Comparison of ENCODE assay signal across 1 cellular context in the genomic region with DNA sequence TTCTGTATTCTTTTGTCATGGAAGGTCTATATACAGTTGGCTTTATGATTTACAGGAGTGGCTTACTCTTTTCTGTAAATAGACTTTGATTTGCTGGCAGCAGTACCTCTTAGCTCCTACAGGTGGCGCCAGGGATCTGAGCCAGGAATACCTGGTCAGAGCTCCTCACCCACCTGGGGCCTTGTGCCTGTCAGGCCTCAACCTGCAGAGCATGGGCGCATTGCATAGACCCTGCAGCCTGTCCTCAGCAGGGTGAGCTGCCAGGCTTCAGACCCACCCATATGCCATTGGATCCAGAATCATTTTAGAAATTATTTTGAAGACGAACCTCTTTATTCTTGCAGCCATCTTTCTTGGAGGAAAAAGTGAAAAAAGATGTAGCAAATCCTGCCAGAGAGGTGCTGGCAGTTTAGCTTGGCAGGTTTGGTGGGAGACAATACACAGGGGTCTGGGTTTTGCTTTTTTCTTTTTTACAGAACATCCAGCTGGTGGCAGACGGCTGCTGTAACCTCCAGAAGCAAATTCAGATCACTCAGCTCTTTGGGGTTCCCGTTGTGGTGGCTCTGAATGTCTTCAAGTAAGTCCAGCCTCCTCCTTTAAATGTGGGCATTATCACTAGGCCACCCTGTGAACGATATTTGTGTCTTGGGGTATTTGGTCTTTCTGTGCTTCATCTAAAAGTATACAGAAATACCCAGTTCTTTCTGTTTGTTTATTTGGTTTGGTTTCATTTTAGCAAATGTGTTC.
TF ChIP-seq lines count a peak whose summit lies in the region.

No MANE protein-coding gene starts in this region.

TF ChIP-seq in HepG2, 621 proteins besides CTCF, POLR2A, EP300 and RAD21 (continued from another document and continues in another):
- TF ChIP-seq, protein P1, sequence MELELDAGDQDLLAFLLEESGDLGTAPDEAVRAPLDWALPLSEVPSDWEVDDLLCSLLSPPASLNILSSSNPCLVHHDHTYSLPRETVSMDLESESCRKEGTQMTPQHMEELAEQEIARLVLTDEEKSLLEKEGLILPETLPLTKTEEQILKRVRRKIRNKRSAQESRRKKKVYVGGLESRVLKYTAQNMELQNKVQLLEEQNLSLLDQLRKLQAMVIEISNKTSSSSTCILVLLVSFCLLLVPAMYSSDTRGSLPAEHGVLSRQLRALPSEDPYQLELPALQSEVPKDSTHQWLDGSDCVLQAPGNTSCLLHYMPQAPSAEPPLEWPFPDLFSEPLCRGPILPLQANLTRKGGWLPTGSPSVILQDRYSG (CRISPR knock-in tag; IDR thresholded peaks at IDR 0.05) = no peak
- TF ChIP-seq MYPOP (CRISPR knock-in tag; IDR thresholded peaks at IDR 0.05) (no peak), ZNF331 (CRISPR knock-in tag; IDR thresholded peaks at IDR 0.05) (peak; percentile 71; the same call in 1 of the 2 replicates), NFKBIZ (CRISPR knock-in tag; IDR thresholded peaks at IDR 0.05) (no peak), ZNF24 (IDR thresholded peaks at IDR 0.05) (no peak), SRSF4 (IDR thresholded peaks at IDR 0.05; ENCODE audit: low read depth, low read length, poor library complexity, severe bottlenecking) (no peak), PPARG (CRISPR knock-in tag; conservative IDR thresholded peaks at IDR 0.05) (peak; percentile 76), ZZZ3 (CRISPR knock-in tag; IDR thresholded peaks at IDR 0.05; ENCODE audit: borderline replicate concordance) (no peak), ZNF296 (CRISPR knock-in tag; conservative IDR thresholded peaks at IDR 0.05) (no peak), JDP2 (CRISPR knock-in tag; IDR thresholded peaks at IDR 0.05; ENCODE audit: borderline replicate concordance) (no peak), ARNTL (CRISPR knock-in tag; IDR thresholded peaks at IDR 0.05) (no peak), ZC3H4 (CRISPR knock-in tag; IDR thresholded peaks at IDR 0.05; ENCODE audit: borderline replicate concordance) (no peak), ELF3 (CRISPR knock-in tag; IDR thresholded peaks at IDR 0.05) (peak; percentile 76), PLRG1 (conservative IDR thresholded peaks at IDR 0.05) (no peak), TCF12 (IDR thresholded peaks at IDR 0.05) (no peak), TCF12 (CRISPR knock-in tag; IDR thresholded peaks at IDR 0.05) (0 out of 2 replicates have a peak, but pooled peaks have one; percentile 47), PAWR (CRISPR knock-in tag; IDR thresholded peaks at IDR 0.05; ENCODE audit: borderline replicate concordance) (no peak), ZNF281 (CRISPR knock-in tag; IDR thresholded peaks at IDR 0.05; ENCODE audit: borderline replicate concordance) (no peak), MAFK (conservative IDR thresholded peaks at IDR 0.05 in 1 of 2, IDR thresholded peaks at IDR 0.05 in 1 of 2; ENCODE audit: low read length in 2 of 2) (no peak), PRDM4 (CRISPR knock-in tag; IDR thresholded peaks at IDR 0.05; ENCODE audit: borderline replicate concordance) (no peak), ZNF678 (CRISPR knock-in tag; IDR thresholded peaks at IDR 0.05) (no peak), MEIS2 (CRISPR knock-in tag; IDR thresholded peaks at IDR 0.05) (peak; percentile 78), ZNF816 (CRISPR knock-in tag; IDR thresholded peaks at IDR 0.05; ENCODE audit: borderline replicate concordance) (0 out of 2 replicates have a peak, but pooled peaks have one; percentile 23), ZNF44 (CRISPR knock-in tag; IDR thresholded peaks at IDR 0.05) (no peak), BATF2 (CRISPR knock-in tag; IDR thresholded peaks at IDR 0.05) (no peak), ZNF121 (CRISPR knock-in tag; IDR thresholded peaks at IDR 0.05) (no peak), ZNF724P (CRISPR knock-in tag; IDR thresholded peaks at IDR 0.05; ENCODE audit: borderline replicate concordance) (no peak), SNAI1 (CRISPR knock-in tag; IDR thresholded peaks at IDR 0.05; ENCODE audit: borderline replicate concordance) (no peak), ZBTB2 (CRISPR knock-in tag; IDR thresholded peaks at IDR 0.05; ENCODE audit: low read depth) (no peak), ZNF143 (CRISPR knock-in tag; IDR thresholded peaks at IDR 0.05) (no peak), XRCC5 (optimal IDR thresholded peaks at IDR 0.05; ENCODE audit: low read length) (peak; percentile 64), RAD51 (IDR thresholded peaks at IDR 0.05; ENCODE audit: borderline replicate concordance) (no peak), DR1 (CRISPR knock-in tag; IDR thresholded peaks at IDR 0.05) (no peak), ZFP41 (CRISPR knock-in tag; IDR thresholded peaks at IDR 0.05; ENCODE audit: borderline replicate concordance) (no peak)
- TF ChIP-seq, protein P2, sequence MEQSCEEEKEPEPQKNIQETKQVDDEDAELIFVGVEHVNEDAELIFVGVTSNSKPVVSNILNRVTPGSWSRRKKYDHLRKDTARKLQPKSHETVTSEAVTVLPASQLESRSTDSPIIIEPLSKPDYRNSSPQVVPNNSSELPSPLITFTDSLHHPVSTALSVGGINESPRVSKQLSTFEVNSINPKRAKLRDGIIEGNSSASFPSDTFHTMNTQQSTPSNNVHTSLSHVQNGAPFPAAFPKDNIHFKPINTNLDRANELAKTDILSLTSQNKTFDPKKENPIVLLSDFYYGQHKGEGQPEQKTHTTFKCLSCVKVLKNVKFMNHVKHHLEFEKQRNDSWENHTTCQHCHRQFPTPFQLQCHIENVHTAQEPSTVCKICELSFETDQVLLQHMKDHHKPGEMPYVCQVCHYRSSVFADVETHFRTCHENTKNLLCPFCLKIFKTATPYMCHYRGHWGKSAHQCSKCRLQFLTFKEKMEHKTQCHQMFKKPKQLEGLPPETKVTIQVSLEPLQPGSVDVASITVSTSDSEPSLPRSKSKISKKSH (CRISPR knock-in tag; IDR thresholded peaks at IDR 0.05; ENCODE audit: borderline replicate concordance) = no peak
- TF ChIP-seq, protein P3, sequence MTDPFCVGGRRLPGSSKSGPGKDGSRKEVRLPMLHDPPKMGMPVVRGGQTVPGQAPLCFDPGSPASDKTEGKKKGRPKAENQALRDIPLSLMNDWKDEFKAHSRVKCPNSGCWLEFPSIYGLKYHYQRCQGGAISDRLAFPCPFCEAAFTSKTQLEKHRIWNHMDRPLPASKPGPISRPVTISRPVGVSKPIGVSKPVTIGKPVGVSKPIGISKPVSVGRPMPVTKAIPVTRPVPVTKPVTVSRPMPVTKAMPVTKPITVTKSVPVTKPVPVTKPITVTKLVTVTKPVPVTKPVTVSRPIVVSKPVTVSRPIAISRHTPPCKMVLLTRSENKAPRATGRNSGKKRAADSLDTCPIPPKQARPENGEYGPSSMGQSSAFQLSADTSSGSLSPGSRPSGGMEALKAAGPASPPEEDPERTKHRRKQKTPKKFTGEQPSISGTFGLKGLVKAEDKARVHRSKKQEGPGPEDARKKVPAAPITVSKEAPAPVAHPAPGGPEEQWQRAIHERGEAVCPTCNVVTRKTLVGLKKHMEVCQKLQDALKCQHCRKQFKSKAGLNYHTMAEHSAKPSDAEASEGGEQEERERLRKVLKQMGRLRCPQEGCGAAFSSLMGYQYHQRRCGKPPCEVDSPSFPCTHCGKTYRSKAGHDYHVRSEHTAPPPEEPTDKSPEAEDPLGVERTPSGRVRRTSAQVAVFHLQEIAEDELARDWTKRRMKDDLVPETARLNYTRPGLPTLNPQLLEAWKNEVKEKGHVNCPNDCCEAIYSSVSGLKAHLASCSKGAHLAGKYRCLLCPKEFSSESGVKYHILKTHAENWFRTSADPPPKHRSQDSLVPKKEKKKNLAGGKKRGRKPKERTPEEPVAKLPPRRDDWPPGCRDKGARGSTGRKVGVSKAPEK (CRISPR knock-in tag; IDR thresholded peaks at IDR 0.05; ENCODE audit: borderline replicate concordance) = no peak
- TF ChIP-seq, protein P4, sequence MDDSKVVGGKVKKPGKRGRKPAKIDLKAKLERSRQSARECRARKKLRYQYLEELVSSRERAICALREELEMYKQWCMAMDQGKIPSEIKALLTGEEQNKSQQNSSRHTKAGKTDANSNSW (CRISPR knock-in tag; IDR thresholded peaks at IDR 0.05; ENCODE audit: borderline replicate concordance) = no peak
- TF ChIP-seq, protein P5, sequence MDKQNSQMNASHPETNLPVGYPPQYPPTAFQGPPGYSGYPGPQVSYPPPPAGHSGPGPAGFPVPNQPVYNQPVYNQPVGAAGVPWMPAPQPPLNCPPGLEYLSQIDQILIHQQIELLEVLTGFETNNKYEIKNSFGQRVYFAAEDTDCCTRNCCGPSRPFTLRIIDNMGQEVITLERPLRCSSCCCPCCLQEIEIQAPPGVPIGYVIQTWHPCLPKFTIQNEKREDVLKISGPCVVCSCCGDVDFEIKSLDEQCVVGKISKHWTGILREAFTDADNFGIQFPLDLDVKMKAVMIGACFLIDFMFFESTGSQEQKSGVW (CRISPR knock-in tag; IDR thresholded peaks at IDR 0.05; ENCODE audit: borderline replicate concordance) = no peak; the same call in 1 of the 2 replicates
- TF ChIP-seq, protein P6, sequence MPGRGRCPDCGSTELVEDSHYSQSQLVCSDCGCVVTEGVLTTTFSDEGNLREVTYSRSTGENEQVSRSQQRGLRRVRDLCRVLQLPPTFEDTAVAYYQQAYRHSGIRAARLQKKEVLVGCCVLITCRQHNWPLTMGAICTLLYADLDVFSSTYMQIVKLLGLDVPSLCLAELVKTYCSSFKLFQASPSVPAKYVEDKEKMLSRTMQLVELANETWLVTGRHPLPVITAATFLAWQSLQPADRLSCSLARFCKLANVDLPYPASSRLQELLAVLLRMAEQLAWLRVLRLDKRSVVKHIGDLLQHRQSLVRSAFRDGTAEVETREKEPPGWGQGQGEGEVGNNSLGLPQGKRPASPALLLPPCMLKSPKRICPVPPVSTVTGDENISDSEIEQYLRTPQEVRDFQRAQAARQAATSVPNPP (CRISPR knock-in tag; IDR thresholded peaks at IDR 0.05) = no peak
- TF ChIP-seq, protein P7, sequence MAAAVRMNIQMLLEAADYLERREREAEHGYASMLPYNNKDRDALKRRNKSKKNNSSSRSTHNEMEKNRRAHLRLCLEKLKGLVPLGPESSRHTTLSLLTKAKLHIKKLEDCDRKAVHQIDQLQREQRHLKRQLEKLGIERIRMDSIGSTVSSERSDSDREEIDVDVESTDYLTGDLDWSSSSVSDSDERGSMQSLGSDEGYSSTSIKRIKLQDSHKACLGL (CRISPR knock-in tag; IDR thresholded peaks at IDR 0.05) = no peak
